10 cellular contexts compared by ENCODE assay signal in the genomic region with DNA sequence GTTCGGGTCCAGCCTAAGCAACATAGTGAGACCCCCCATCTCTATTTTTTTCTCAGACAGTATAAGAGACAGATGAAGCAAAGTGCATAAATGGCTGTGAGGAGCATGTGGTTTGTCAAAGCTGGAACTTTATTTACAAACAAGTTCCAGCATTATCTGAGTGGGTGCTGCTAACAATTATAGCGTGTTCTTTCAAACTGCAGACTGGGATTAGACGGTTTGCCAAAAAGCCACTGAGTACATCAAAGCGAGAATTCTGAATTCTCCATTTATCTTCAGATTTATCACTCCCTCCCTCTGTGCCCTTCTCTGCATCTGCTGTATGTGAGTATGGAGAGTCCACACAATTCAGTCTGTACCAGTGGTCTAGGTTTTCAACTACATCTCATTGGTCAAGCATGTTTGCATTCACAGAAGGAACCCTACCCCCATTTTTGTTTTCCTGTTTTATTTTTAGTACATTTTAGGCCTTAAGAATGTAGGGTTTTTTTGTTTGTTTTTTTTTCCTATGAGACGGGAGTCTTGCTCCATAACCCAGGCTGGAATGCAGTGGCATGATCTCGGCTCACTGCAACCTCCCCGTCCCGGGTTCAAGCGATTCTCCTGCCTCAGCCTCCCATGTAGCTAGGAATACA. TPM values are rescaled to one million over a fixed set of nuclear protein-coding genes. Genes with fewer than 3 reads are reported as not detected.
DNase-seq lines count a peak whose midpoint lies in the region; ATAC-seq and TF ChIP-seq lines count a peak whose summit lies in the region.
"Had no signal": no experiment of that assay in that cellular context is flagged by ENCODE, and none has a peak within 500 bp of the region (broad histone marks: within the 10 kb centered on the region; RNA-seq: fewer than 3 reads in every experiment).

No MANE protein-coding gene starts in this region.

- H3K27me3 ChIP-seq in heart left ventricle: no peaks in the 10 kb centered on the region
- no peaks in the 10 kb centered on the region for H3K27me3 ChIP-seq in vagina

- DNase-seq in heart left ventricle: no peak
- no peak for DNase-seq in Right ventricle myocardium superior
- no peak for DNase-seq in coronary artery (ENCODE audit: low spot score)
- peak; percentile 40 for DNase-seq in myocyte (ENCODE audit: low read depth)
- peak in 1 of 2 donors; percentile 14 for DNase-seq in vagina (ENCODE audit: extremely low spot score in 2 of 2)
- no peak for DNase-seq in medulla oblongata (ENCODE audit: extremely low spot score)
- no peak for DNase-seq in SHP77 (lab: John Stamatoyannopoulos, UW)
- DNase-seq: NCI-H2171 had no signal

- ATAC-seq in heart left ventricle: peak; percentile 16 to 25 (median 20)
- no peak for ATAC-seq in Right ventricle myocardium superior (ENCODE audit: poor library complexity)
- no peak for ATAC-seq in GM19351 (IDR thresholded peaks at IDR 0.05; ENCODE audit: unreplicated experiment)

- H3K4me1 ChIP-seq in heart left ventricle (peaks cover 4 to 41% (median 19%) of the 10 kb centered on the region in 12 donors), vagina (peaks cover 17% of the 10 kb centered on the region)

- no peak for TF ChIP-seq POLR2A in heart left ventricle (IDR thresholded peaks at IDR 0.05)
- TF ChIP-seq POLR2A in vagina (IDR thresholded peaks at IDR 0.05): no peak

- intact Hi-C loops in heart left ventricle (cut with DNase I): loop anchor here (2.0 to 5.0 kb wide), 7 partner anchors 138 to 358 kb away; a partner anchor contains a TSS
- intact Hi-C loops in Right ventricle myocardium superior (cut with DNase I): no loop called here
- intact Hi-C loops in vagina (cut with DNase I): loop anchor here (10.0 kb wide), 2 partner anchors 231 to 311 kb away; a partner anchor contains a TSS

- 36 to 50% (median 44%) methylated on average over 9 of the region's 9 CpGs for WGBS in heart left ventricle, 4 donors

- TF ChIP-seq CTCF in heart left ventricle (IDR thresholded peaks at IDR 0.05) (no peak), coronary artery (IDR thresholded peaks at IDR 0.05) (no peak), vagina (IDR thresholded peaks at IDR 0.05) (no peak)

- H3K4me3 ChIP-seq in heart left ventricle: peak overlapping the region in 9 of 12 donors; percentile 18 to 47 (median 38)
- peak overlapping the region; percentile 65 for H3K4me3 ChIP-seq in coronary artery
- peak overlapping the region; percentile 27 to 41 for H3K4me3 ChIP-seq in vagina

- H3K36me3 ChIP-seq in heart left ventricle (no peaks in the 10 kb centered on the region), vagina (no peaks in the 10 kb centered on the region)

- H3K27ac ChIP-seq in heart left ventricle: peak overlapping the region; percentile 28 to 91 (median 82)
- peak overlapping the region; percentile 87 to 91 for H3K27ac ChIP-seq in coronary artery
- peak overlapping the region; percentile 80 for H3K27ac ChIP-seq in vagina
- H3K27ac ChIP-seq: VCaP had no signal

- no peaks in the 10 kb centered on the region for H3K9me3 ChIP-seq in heart left ventricle
- H3K9me3 ChIP-seq in vagina: no peaks in the 10 kb centered on the region

RNA-seq across cellular contexts. Expression of a gene that starts 18.1 kb away (rescaled TPM):
- total RNA-seq in heart left ventricle: 10 to 100 TPM; 10.1 to 22.8 (median 13.4) TPM
- polyA plus RNA-seq in heart left ventricle: 1 to 10 TPM; 2.0 to 7.7 TPM
- 10.3 TPM for total RNA-seq in Right ventricle myocardium superior
- total RNA-seq in myocyte: 11.6 and 12.3 TPM in 2 replicates
- 9.1 TPM for polyA plus RNA-seq in myocyte (2012)
- 39.0 TPM for total RNA-seq in vagina

Comparison
In these comparisons a context has a peak if more than half of its experiments do, and no peak if none do; other contexts are left out.
1. ATAC-seq: peak in heart left ventricle (4 of 4); none in Right ventricle myocardium superior (single experiment) and GM19351 (single experiment).
2. Peak in every context shown above with its lines, with median percentiles within 50 percentile points of each other: H3K27ac ChIP-seq and H3K4me3 ChIP-seq.